ENCODE assay signal across 8 cellular contexts in genomic region chr11:65662247-65662801, GRCh38. TPM values are rescaled to one million over a fixed set of nuclear protein-coding genes. Genes with fewer than 3 reads are reported as not detected.
DNase-seq lines count a peak whose midpoint lies in the region; ATAC-seq and TF ChIP-seq lines count a peak whose summit lies in the region.

No MANE protein-coding gene starts in this region.

- H3K27me3 Mint-ChIP-seq in nephron progenitor cell (ENCODE audit: low read depth, poor library complexity): peaks cover 14% of the 10 kb centered on the region

- H3K36me3 Mint-ChIP-seq in nephron progenitor cell (ENCODE audit: low read depth): peaks cover 30% of the 10 kb centered on the region

- H3K4me1 Mint-ChIP-seq in nephron progenitor cell: peaks cover 13% of the 10 kb centered on the region

- H3K27ac ChIP-seq in dorsolateral prefrontal cortex: peak overlapping the region; percentile 78 to 100 (median 99)

- no peaks in the 10 kb centered on the region for H3K27me3 ChIP-seq in dorsolateral prefrontal cortex

- peak overlapping the region; percentile 62 to 100 (median 92) for H3K4me3 ChIP-seq in dorsolateral prefrontal cortex

- intact Hi-C loops in dorsolateral prefrontal cortex (cut with DNase I): loop anchor here (2.0 to 5.0 kb wide), 3 partner anchors 35 to 50 kb away; partner anchors contain the start of genes MAP3K11 (in 2 of the 2), PCNX3 (in 2 of the 2) and KAT5 (in 1 of the 2)

- DNase-seq in LHCN-M2 (ENCODE audit: low read depth) (peak; percentile 49), dorsolateral prefrontal cortex (no peak), nephron progenitor cell (no peak), RKO (ENCODE audit: low spot score) (no peak), NCI-H2227 treated with DMSO at 0.1 percent for 48 hours (lab: John Stamatoyannopoulos, UW) (no peak), middle frontal gyrus (ENCODE audit: extremely low spot score, low spot score) (no peak)

- H3K4me3 Mint-ChIP-seq in nephron progenitor cell: peak overlapping the region; percentile 83

- H3K9me3 Mint-ChIP-seq in nephron progenitor cell: no peaks in the 10 kb centered on the region

- ATAC-seq in GM19372 (IDR thresholded peaks at IDR 0.05; ENCODE audit: low read depth, unreplicated experiment): peak; percentile 25
- ATAC-seq in GM21526 (IDR thresholded peaks at IDR 0.05; ENCODE audit: low FRiP score, unreplicated experiment): no peak

- H3K27ac Mint-ChIP-seq in nephron progenitor cell: no peak overlapping the region

- TF ChIP-seq CTCF in dorsolateral prefrontal cortex (IDR thresholded peaks at IDR 0.05 in 54 of 56, conservative IDR thresholded peaks at IDR 0.05 in 2 of 56; ENCODE audit: low read depth in 1 of 56, partially characterized antibody in 56 of 56) (no peak), nephron progenitor cell (IDR thresholded peaks at IDR 0.05) (no peak)

RNA-seq across cellular contexts. Expression of gene RELA, which starts 0.4 kb away (rescaled TPM):
- total RNA-seq in LHCN-M2 (2014; rRNA removed) (26.5 and 34.0 TPM in 2 replicates), dorsolateral prefrontal cortex (10 to 100 TPM; 28.1 to 93.7 (median 48.2) TPM)
- 62.3 TPM for polyA plus RNA-seq in LHCN-M2 (2012)

RNA-seq across cellular contexts. Expression of gene SIPA1, which starts 24.4 kb away (rescaled TPM):
- 26.1 and 32.3 TPM in 2 replicates for total RNA-seq in LHCN-M2 (2014; rRNA removed)
- polyA plus RNA-seq in LHCN-M2 (2012): 19.7 TPM
- 10 to 100 TPM in 119 of 120 experiments, 1 to 10 TPM in 1; 8.6 to 68.2 (median 26.7) TPM for total RNA-seq in dorsolateral prefrontal cortex

RNA-seq across cellular contexts. Expression of gene PCNX3, which starts 46.7 kb away (rescaled TPM):
- total RNA-seq in LHCN-M2 (2014; rRNA removed) (31.4 and 31.7 TPM in 2 replicates), dorsolateral prefrontal cortex (10 to 100 TPM; 25.1 to 44.9 (median 31.2) TPM)
- 20.0 TPM for polyA plus RNA-seq in LHCN-M2 (2012)

RNA-seq across cellular contexts. Expression of gene MAP3K11, which starts 48.3 kb away (rescaled TPM):
- 33.6 and 35.3 TPM in 2 replicates for total RNA-seq in LHCN-M2 (2014; rRNA removed)
- polyA plus RNA-seq in LHCN-M2 (2012): 36.3 TPM
- total RNA-seq in dorsolateral prefrontal cortex: 100 to 1,000 TPM in 4 of 120 experiments, 10 to 100 TPM in 116; 30.9 to 133 (median 57.4) TPM

RNA-seq across cellular contexts. Expression of gene KAT5, which starts 49.7 kb away (rescaled TPM):
- total RNA-seq in LHCN-M2 (2014; rRNA removed) (43.1 and 47.6 TPM in 2 replicates), dorsolateral prefrontal cortex (10 to 100 TPM; 57.1 to 97.9 (median 76.4) TPM)
- polyA plus RNA-seq in LHCN-M2 (2012): 40.2 TPM
